Comparison of ENCODE assay signal across 26 cellular contexts in genomic region chr14:61290686-61291085, GRCh38. TPM values are rescaled to one million over a fixed set of nuclear protein-coding genes. Genes with fewer than 3 reads are reported as not detected.
DNase-seq lines count a peak whose midpoint lies in the region; ATAC-seq, FAIRE-seq and TF ChIP-seq lines count a peak whose summit lies in the region.
"Had no signal": no experiment of that assay in that cellular context is flagged by ENCODE, and none has a peak within 500 bp of the region (broad histone marks: within the 10 kb centered on the region; RNA-seq: fewer than 3 reads in every experiment).

No MANE protein-coding gene starts in this region.

- POLR2A ChIA-PET in SK-N-SH (lab: Yijun Ruan, JAX): interaction anchor here (0.7 kb wide), 1 partner anchor 696 kb away, joined by 4 read pairs; no protein-coding TSS in a partner anchor

- 9% methylated on average over 1 of the region's 1 CpG for WGBS in SK-N-SH (ENCODE audit: low lambda C conversion rate)

- TF ChIP-seq RAD21 in SK-N-SH (IDR thresholded peaks at IDR 0.05; ENCODE audit: low read length): no peak

- H3K4me2 ChIP-seq in SK-N-SH: no peak overlapping the region
- H3K4me2 ChIP-seq: A549 had no signal

- no peak overlapping the region for H3K27ac Mint-ChIP-seq in effector memory CD8-positive, alpha-beta T cell
- H3K27ac Mint-ChIP-seq: CD4-positive, CD25-positive, alpha-beta regulatory T cell had no signal

- H3K79me2 ChIP-seq in SK-N-SH (ENCODE audit: insufficient read depth): no peaks in the 10 kb centered on the region

- no peaks in the 10 kb centered on the region for H3F3A ChIP-seq in SK-N-SH (replicated peaks; ENCODE audit: insufficient read depth)

- H3K4me1 Mint-ChIP-seq in effector memory CD8-positive, alpha-beta T cell (ENCODE audit: low read depth in 2 of 2): peaks cover 2 to 12% of the 10 kb centered on the region in 2 donors

- H2AFZ ChIP-seq in SK-N-SH (ENCODE audit: low read depth): no peak overlapping the region

- CTCF ChIA-PET in SK-N-SH (lab: Yijun Ruan, JAX): interaction anchor here (0.7 to 5.1 kb wide), 3 partner anchors 10 to 38 kb away, joined by 3 to 29 read pairs (median 5); partner anchors contain the start of gene TMEM30B

- no peaks in the 10 kb centered on the region for H3K27me3 ChIP-seq in SK-N-SH (ENCODE audit: insufficient read depth)
- H3K27me3 ChIP-seq: MG63 had no signal

- no peak overlapping the region for H3K4me3 ChIP-seq in SK-N-SH (ENCODE audit: low read depth in 2 of 2, low read length in 1 of 2)
- H3K4me3 ChIP-seq: A549, MG63, SK-N-MC had no signal

- no peaks in the 10 kb centered on the region for H3K27me3 Mint-ChIP-seq in effector memory CD8-positive, alpha-beta T cell

- H3K9me2 ChIP-seq in SK-N-SH: no peaks in the 10 kb centered on the region

- H4K20me1 ChIP-seq in SK-N-SH (ENCODE audit: insufficient read depth): no peaks in the 10 kb centered on the region

- peak; percentile 13 for FAIRE-seq in urothelium cell line (lab: Jason Lieb, UNC)
- FAIRE-seq: A549, G401.6, GM12892, GM18507, H1 had no signal

- H3K36me3 Mint-ChIP-seq in effector memory CD8-positive, alpha-beta T cell (ENCODE audit: insufficient read depth): peaks cover 3% of the 10 kb centered on the region

- no peak for ATAC-seq in GM21526 (IDR thresholded peaks at IDR 0.05; ENCODE audit: low FRiP score, unreplicated experiment)
- no peak for ATAC-seq in effector memory CD8-positive, alpha-beta T cell (replicated peaks)
- ATAC-seq: A549, HCT116 had no signal

- TF ChIP-seq EP300 in SK-N-SH (IDR thresholded peaks at IDR 0.05; ENCODE audit: borderline replicate concordance in 1 of 2, low read depth in 1 of 2, low read length in 1 of 2): no peak

- no peaks in the 10 kb centered on the region for H3K9me3 ChIP-seq in SK-N-SH
- H3K9me3 ChIP-seq: A549, BE2C, MG63 had no signal

- no peak overlapping the region for H3K4me3 Mint-ChIP-seq in effector memory CD8-positive, alpha-beta T cell
- H3K4me3 Mint-ChIP-seq: CD4-positive, CD25-positive, alpha-beta regulatory T cell had no signal

- DNase-seq in DMS 273 treated with DMSO at 0.1 percent for 48 hours (lab: John Stamatoyannopoulos, UW) (peak; percentile 91), NCI-H2171 (lab: John Stamatoyannopoulos, UW) (peak; percentile 75), SK-N-SH (no peak), urothelium cell line (ENCODE audit: low spot score) (no peak), NCI-H2081 treated with DMSO at 0.1 percent for 48 hours (lab: John Stamatoyannopoulos, UW) (no peak)
- DNase-seq in effector memory CD8-positive, alpha-beta T cell: no peak
- DNase-seq: BE2C; CD4-positive, CD25-positive, alpha-beta regulatory T cell; DMS153; IMR-90; MG63; NCI-H1048; NCI-H1436; NCI-H2029 treated with DMSO at 0.1 percent for 48 hours; NCI-H446; NK-92 treated with Interleukin-12 subunit alpha and Interleukin-12 subunit beta, amount 100 ng/mL, for 24 hours; SHP77 treated with DMSO at 0.1 percent for 48 hours had no signal

- no peaks in the 10 kb centered on the region for H3K9me3 Mint-ChIP-seq in effector memory CD8-positive, alpha-beta T cell
- H3K9me3 Mint-ChIP-seq: CD4-positive, CD25-positive, alpha-beta regulatory T cell had no signal

- no peaks in the 10 kb centered on the region for H3K36me3 ChIP-seq in SK-N-SH (replicated peaks in 1 of 2; ENCODE audit: control insufficient read depth in 1 of 2, insufficient read depth in 2 of 2, low read length in 1 of 2)
- H3K36me3 ChIP-seq: BE2C, MG63 had no signal

- peaks cover 0 to 4% of the 10 kb centered on the region in 2 experiments; a peak in 1 of 4 replicates for H3K4me1 ChIP-seq in SK-N-SH (ENCODE audit: control insufficient read depth in 1 of 2, insufficient read depth in 2 of 2, low read depth in 1 of 2, low read length in 1 of 2)
- H3K4me1 ChIP-seq: BE2C had no signal

- no peak overlapping the region for H3K27ac ChIP-seq in SK-N-SH (ENCODE audit: low read depth in 2 of 2, low read length in 1 of 2)
- H3K27ac ChIP-seq: A549, RWPE1, SK-N-MC had no signal

- no peak overlapping the region for H3K9ac ChIP-seq in SK-N-SH

- no peak for TF ChIP-seq CTCF in SK-N-SH (IDR thresholded peaks at IDR 0.05)

TF ChIP-seq in SK-N-SH, 30 proteins besides CTCF, POLR2A, EP300 and RAD21:
- TF ChIP-seq SIN3A (IDR thresholded peaks at IDR 0.05; ENCODE audit: borderline replicate concordance, low read depth, low read length) (no peak), YY1 (IDR thresholded peaks at IDR 0.05; ENCODE audit: low read depth) (no peak), TCF12 (IDR thresholded peaks at IDR 0.05) (peak; percentile 41; the same call in 1 of the 2 replicates)
TF ChIP-seq in SK-N-SH: peak in this region for 1.

RNA-seq across cellular contexts. Expression of gene TMEM30B, which starts 9.5 kb away (rescaled TPM):
- 0.13 and 0.15 TPM in 2 replicates for polyA plus RNA-seq in SK-N-SH (2012; rRNA removed)
- polyA plus RNA-seq in SK-N-SH (2012; cell fraction: cytosol; rRNA removed): 0.12 and 0.14 TPM in 2 replicates
- polyA plus RNA-seq in SK-N-SH (2012; cell fraction: nucleus; rRNA removed): 0.04 and 0.08 TPM in 2 replicates

RNA-seq across cellular contexts. Expression of gene PRKCH, which starts 30.7 kb away (rescaled TPM):
- polyA plus RNA-seq in SK-N-SH (2012; rRNA removed): 3.9 and 4.2 TPM in 2 replicates
- polyA plus RNA-seq in SK-N-SH (2012; cell fraction: cytosol; rRNA removed): 3.2 and 3.6 TPM in 2 replicates
- polyA plus RNA-seq in SK-N-SH (2012; cell fraction: nucleus; rRNA removed): 4.2 and 5.0 TPM in 2 replicates

Comparison
In these comparisons a context has a peak if more than half of its experiments do, and no peak if none do; other contexts are left out.
1. DNase-seq: peak in DMS 273 treated with DMSO at 0.1 percent for 48 hours (single experiment) and NCI-H2171 (single experiment); none in SK-N-SH (single experiment), urothelium cell line (single experiment), NCI-H2081 treated with DMSO at 0.1 percent for 48 hours (single experiment) and effector memory CD8-positive, alpha-beta T cell (0 of 3).